In the genomic region with DNA sequence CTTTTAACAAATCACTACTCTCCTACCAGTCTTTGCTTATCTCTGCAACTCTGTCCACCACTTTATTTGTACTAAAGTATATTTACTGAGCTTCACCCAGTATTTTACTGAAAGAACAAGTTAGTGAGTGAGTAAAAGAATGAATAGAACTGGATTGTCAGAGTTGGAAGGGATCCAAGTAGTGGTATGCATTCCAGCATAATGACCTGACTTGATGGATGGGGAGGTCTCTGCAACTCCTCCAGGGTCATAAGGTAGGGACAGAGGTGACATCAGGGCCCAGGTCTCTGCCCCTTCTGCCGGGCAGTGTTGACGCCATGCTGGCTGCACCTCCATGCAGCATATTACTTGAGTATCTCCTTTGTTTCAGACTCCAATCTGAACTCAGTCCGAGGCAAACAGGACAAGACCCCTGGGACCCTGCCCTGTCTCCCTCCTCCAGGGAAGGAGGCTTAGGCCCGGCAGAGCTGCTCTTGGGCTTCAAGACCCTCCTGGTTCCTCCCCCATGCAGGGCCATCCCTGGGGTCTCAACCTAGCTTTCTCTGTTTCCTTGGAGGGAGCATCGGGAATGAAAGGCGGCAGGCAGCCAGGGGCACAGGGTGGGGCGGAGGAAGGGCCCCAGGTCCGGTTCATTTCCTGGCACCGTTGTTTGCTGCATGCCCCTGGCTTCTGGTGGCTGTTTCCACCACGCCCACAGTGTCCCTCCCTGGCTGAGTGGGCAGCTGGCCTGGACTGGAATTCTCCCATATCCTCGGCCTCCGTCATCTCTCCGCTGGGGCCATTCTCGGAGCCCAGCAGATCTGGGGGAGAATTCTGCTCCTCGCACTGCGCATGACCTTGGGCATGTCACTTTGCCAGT, we compare ENCODE assay signal across 13 cellular contexts. TPM values are rescaled to one million over a fixed set of nuclear protein-coding genes. Genes with fewer than 3 reads are reported as not detected.
DNase-seq lines count a peak whose midpoint lies in the region; ATAC-seq, FAIRE-seq and TF ChIP-seq lines count a peak whose summit lies in the region.
"Had no signal": no experiment of that assay in that cellular context is flagged by ENCODE, and none has a peak within 500 bp of the region (broad histone marks: within the 10 kb centered on the region; RNA-seq: fewer than 3 reads in every experiment).

No MANE protein-coding gene starts in this region.

- H3K4me1 ChIP-seq in esophagus muscularis mucosa (peaks cover 15 to 43% (median 36%) of the 10 kb centered on the region in 4 donors), lower lobe of right lung (peaks cover 47% of the 10 kb centered on the region)

- 69% methylated on average over 13 of the region's 16 CpGs for WGBS in esophagus muscularis mucosa

- H3K27ac ChIP-seq in RWPE1 (peak overlapping the region; percentile 39), esophagus muscularis mucosa (replicated peaks in 1 of 4) (peak overlapping the region in 3 of 4 donors; percentile 3 to 20 (median 14)), lower lobe of right lung (peak overlapping the region; percentile 64)

- H3K4me3 ChIP-seq in esophagus muscularis mucosa (no peak overlapping the region), lower lobe of right lung (no peak overlapping the region)
- H3K4me3 ChIP-seq: lung, MG63 had no signal

- CTCF ChIA-PET in RWPE1 (lab: Yijun Ruan, JAX), result interaction anchor here (0.6 kb wide), 1 partner anchor 13 kb away, joined by 3 read pairs; a partner anchor contains a TSS

- no peaks in the 10 kb centered on the region for H3K9me3 ChIP-seq in esophagus muscularis mucosa
- H3K9me3 ChIP-seq in lower lobe of right lung, result no peaks in the 10 kb centered on the region
- H3K9me3 ChIP-seq: MG63 had no signal

- H3K36me3 ChIP-seq in esophagus muscularis mucosa, result no peaks in the 10 kb centered on the region
- H3K36me3 ChIP-seq in lower lobe of right lung, result no peaks in the 10 kb centered on the region
- H3K36me3 ChIP-seq: MG63 had no signal

- no peak for TF ChIP-seq CTCF in RWPE1 (conservative IDR thresholded peaks at IDR 0.05; ENCODE audit: low read depth)
- no peak for TF ChIP-seq CTCF in esophagus muscularis mucosa (IDR thresholded peaks at IDR 0.05)
- no peak for TF ChIP-seq CTCF in lower lobe of right lung (IDR thresholded peaks at IDR 0.05)

- TF ChIP-seq POLR2A in esophagus muscularis mucosa (IDR thresholded peaks at IDR 0.05; ENCODE audit: low read depth), result no peak

- no peaks in the 10 kb centered on the region for H3K27me3 ChIP-seq in esophagus muscularis mucosa
- H3K27me3 ChIP-seq in lower lobe of right lung (ENCODE audit: low read depth), result no peaks in the 10 kb centered on the region
- H3K27me3 ChIP-seq: MG63 had no signal

- POLR2A ChIA-PET in RWPE1 (lab: Yijun Ruan, JAX; ENCODE audit: low non-redundant PET), result no interaction called here

- intact Hi-C loops in esophagus muscularis mucosa (cut with DNase I), result no loop called here
- intact Hi-C loops in lower lobe of right lung (cut with DNase I), result no loop called here

- peak; percentile 78 for FAIRE-seq in urothelium cell line (lab: Jason Lieb, UNC)

- ATAC-seq in lower lobe of right lung (peak; percentile 72 to 74), HG02870 (IDR thresholded peaks at IDR 0.05; ENCODE audit: unreplicated experiment) (no peak), GM19324 (IDR thresholded peaks at IDR 0.05; ENCODE audit: low FRiP score, unreplicated experiment) (no peak)

- DNase-seq in RWPE1 (ENCODE audit: low spot score), result no peak
- DNase-seq in esophagus muscularis mucosa (ENCODE audit: extremely low spot score), result no peak
- no peak for DNase-seq in lower lobe of right lung
- no peak for DNase-seq in urothelium cell line (ENCODE audit: low spot score)
- no peak for DNase-seq in NCI-H524 treated with DMSO at 0.1 percent for 48 hours (lab: John Stamatoyannopoulos, UW)
- DNase-seq: activated naive CD4-positive, alpha-beta T cell treated with anti-CD3 and anti-CD28 coated beads for 36 hours; CD4-positive, CD25-positive, alpha-beta regulatory T cell; MG63; OCI-M1; stimulated activated CD4-positive, alpha-beta T cell treated with anti-CD3 and anti-CD28 coated beads, Interleukin-4, amount 100 ng/mL, for 4 hours had no signal

- TF ChIP-seq EP300 in esophagus muscularis mucosa (IDR thresholded peaks at IDR 0.05), result no peak

RNA-seq across cellular contexts. Expression of a gene that starts 12.4 kb away (rescaled TPM):
- 10 to 100 TPM; 38.9 to 96.7 (median 58.6) TPM for total RNA-seq in esophagus muscularis mucosa
- total RNA-seq in lower lobe of right lung, result 162 TPM

RNA-seq across cellular contexts. Expression of a gene that starts 48.5 kb away (rescaled TPM):
- under 1 TPM in 1 of 4 donors, not detected in 3; 0.32 TPM for total RNA-seq in esophagus muscularis mucosa
- 0.38 TPM for total RNA-seq in lower lobe of right lung
- total RNA-seq: activated naive CD4-positive, alpha-beta T cell treated with anti-CD3 and anti-CD28 coated beads for 36 hours; CD4-positive, CD25-positive, alpha-beta regulatory T cell had no signal

RNA-seq across cellular contexts. Expression of a gene that starts 51.6 kb away (rescaled TPM):
- total RNA-seq in esophagus muscularis mucosa (100 to 1,000 TPM in 1 of 4 donors, 10 to 100 TPM in 3; 31.6 to 118 (median 61.4) TPM), lower lobe of right lung (35.7 TPM)

Comparison
In these comparisons a context has a peak if more than half of its experiments do, and no peak if none do; other contexts are left out.
1. H3K27ac ChIP-seq: peak in every context shown above with its lines; median percentile 64 in lower lobe of right lung; 39 in RWPE1; 14 in esophagus muscularis mucosa.
2. ATAC-seq: peak in lower lobe of right lung (2 of 2); none in HG02870 (single experiment) and GM19324 (single experiment).